In genomic region chr17:16377804-16378400, GRCh38 we compare ENCODE assay signal across 1 cellular context.
TF ChIP-seq lines count a peak whose summit lies in the region.

No MANE protein-coding gene starts in this region.

TF ChIP-seq in liver, 16 proteins besides CTCF, POLR2A, EP300 and RAD21 (continued from another document):
- TF ChIP-seq REST (IDR thresholded peaks at IDR 0.05) = peak; percentile 15
- TF ChIP-seq GABPA (IDR thresholded peaks at IDR 0.05 in 1 of 2, conservative IDR thresholded peaks at IDR 0.05 in 1 of 2) = no peak
- TF ChIP-seq SP1 (IDR thresholded peaks at IDR 0.05) = peak; percentile 68
- TF ChIP-seq FOXA1 (IDR thresholded peaks at IDR 0.05) = no peak
- no peak for TF ChIP-seq EGR1 (IDR thresholded peaks at IDR 0.05; ENCODE audit: low read depth in 2 of 2)
- TF ChIP-seq NR2F2 (IDR thresholded peaks at IDR 0.05) = no peak
- TF ChIP-seq ATF3 (IDR thresholded peaks at IDR 0.05) = no peak
- TF ChIP-seq HNF4A (conservative IDR thresholded peaks at IDR 0.05) = peak; percentile 54 to 57
